Comparison of ENCODE assay signal across 20 cellular contexts in the genomic region with DNA sequence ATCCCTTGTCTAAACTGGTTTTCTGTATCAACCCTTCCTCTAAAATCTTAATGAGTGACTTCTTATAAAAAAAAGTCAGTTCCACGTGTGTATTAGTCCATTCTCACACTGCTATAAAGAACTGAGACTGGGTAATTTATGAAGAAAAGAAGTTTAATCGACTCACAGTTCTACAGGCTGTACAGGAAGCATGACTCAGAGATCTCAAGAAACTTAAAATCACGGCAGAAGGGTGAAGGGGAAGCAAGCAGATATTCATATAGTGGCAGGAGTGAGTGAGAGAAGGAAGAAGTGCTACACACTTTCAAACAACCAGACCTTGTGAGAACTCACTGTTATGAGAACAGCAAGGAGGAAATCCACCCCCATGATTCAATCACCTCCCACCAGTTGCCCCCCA.
DNase-seq lines count a peak whose midpoint lies in the region; TF ChIP-seq lines count a peak whose summit lies in the region.
"Had no signal": no experiment of that assay in that cellular context is flagged by ENCODE, and none has a peak within 500 bp of the region (broad histone marks: within the 10 kb centered on the region; RNA-seq: fewer than 3 reads in every experiment).

No MANE protein-coding gene starts in this region.

- intact Hi-C loops in CD14-positive monocyte (cut with micrococcal nuclease), result no loop called here

- no peak overlapping the region for H3K9ac ChIP-seq in adipocyte (ENCODE audit: low read length)

- H3K36me3 ChIP-seq in adipocyte (ENCODE audit: control insufficient read depth, insufficient read depth, low read length, severe bottlenecking), result no peaks in the 10 kb centered on the region

- no peaks in the 10 kb centered on the region for H3K9me3 ChIP-seq in adipocyte (ENCODE audit: control insufficient read depth, low read length)

- no peaks in the 10 kb centered on the region for H3K27me3 ChIP-seq in adipocyte (replicated peaks; ENCODE audit: control insufficient read depth, insufficient read depth, low read length)

- H3K27me3 Mint-ChIP-seq in CD14-positive monocyte (ENCODE audit: low read depth in 3 of 3), result peaks cover 0 to 1% (median 0%) of the 10 kb centered on the region in 3 donors
- H3K27me3 Mint-ChIP-seq: CD4-positive, CD25-positive, alpha-beta regulatory T cell; T-cell had no signal

- no peak overlapping the region for H3K4me3 ChIP-seq in adipocyte (ENCODE audit: low read length)
- H3K4me3 ChIP-seq: PC-9 had no signal

- H3K4me1 Mint-ChIP-seq in CD14-positive monocyte, result no peaks in the 10 kb centered on the region
- H3K4me1 Mint-ChIP-seq: CD4-positive, CD25-positive, alpha-beta regulatory T cell; T-cell had no signal

- no peak overlapping the region for H3K27ac Mint-ChIP-seq in CD14-positive monocyte
- H3K27ac Mint-ChIP-seq: CD4-positive, CD25-positive, alpha-beta regulatory T cell; T-cell had no signal

- H3K36me3 Mint-ChIP-seq in CD14-positive monocyte, result no peaks in the 10 kb centered on the region
- H3K36me3 Mint-ChIP-seq: CD4-positive, CD25-positive, alpha-beta regulatory T cell; T-cell had no signal

- peaks cover 2 to 14% (median 8%) of the 10 kb centered on the region in 7 donors for H3K9me3 Mint-ChIP-seq in CD14-positive monocyte

- no peak for TF ChIP-seq CTCF in CD14-positive monocyte (IDR thresholded peaks at IDR 0.05)

- DNase-seq in ELR (ENCODE audit: low read depth), result peak; percentile 14
- peak; percentile 57 for DNase-seq in HT1080 (ENCODE audit: low read depth)
- DNase-seq in adipocyte (ENCODE audit: low read depth), result peak; percentile 4
- peak; percentile 21 for DNase-seq in iris pigment epithelial cell (ENCODE audit: low read depth)
- DNase-seq in NCI-H526 (lab: John Stamatoyannopoulos, UW), result no peak
- DNase-seq in CD14-positive monocyte (ENCODE audit: low spot score), result no peak
- no peak for DNase-seq in HuH-7 (ENCODE audit: low spot score)
- DNase-seq: ACHN; CD4-positive, CD25-positive, alpha-beta regulatory T cell; KBM-7; MV-4-11; NCI-H1105; NCI-H1436 treated with DMSO at 0.1 percent for 48 hours; NCI-H187 treated with DMSO at 0.1 percent for 48 hours; NCI-H524; NCI-H82; PC-9; RPMI8226; SHP77; T-cell had no signal

- H3K4me1 ChIP-seq in adipocyte (ENCODE audit: control insufficient read depth, insufficient read depth, low read length), result no peaks in the 10 kb centered on the region

- H3K4me3 Mint-ChIP-seq in CD14-positive monocyte, result no peak overlapping the region
- H3K4me3 Mint-ChIP-seq: CD4-positive, CD25-positive, alpha-beta regulatory T cell; T-cell had no signal

Comparison
In these comparisons a context has a peak if more than half of its experiments do, and no peak if none do; other contexts are left out.
1. DNase-seq: peak in ELR (single experiment), HT1080 (single experiment), adipocyte (single experiment) and iris pigment epithelial cell (single experiment); none in NCI-H526 (0 of 2), CD14-positive monocyte (single experiment) and HuH-7 (single experiment).